Comparison of ENCODE assay signal across 8 cellular contexts in the genomic region with DNA sequence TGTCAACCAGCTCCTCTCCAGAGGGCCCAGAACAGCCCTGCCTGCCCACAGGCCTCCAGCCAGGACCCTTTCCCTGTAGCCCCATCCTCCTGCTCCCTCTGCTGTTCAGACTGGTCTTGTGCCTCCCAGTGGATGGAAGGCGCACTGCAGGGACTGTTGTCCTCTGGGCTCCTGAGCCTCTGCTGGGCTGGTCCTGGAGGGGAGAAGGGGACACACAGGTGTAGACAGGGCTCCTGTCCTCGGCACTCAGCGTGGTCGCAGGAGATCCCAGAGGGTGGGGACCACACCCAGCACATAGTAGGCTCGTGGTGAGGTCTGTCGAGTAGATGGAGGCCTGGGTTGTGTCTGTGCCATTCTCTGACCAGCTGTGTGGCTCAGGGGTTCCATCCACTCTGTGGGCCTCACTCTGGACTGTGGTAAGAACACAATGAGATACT. TPM values are rescaled to one million over a fixed set of nuclear protein-coding genes. Genes with fewer than 3 reads are reported as not detected.
DNase-seq lines count a peak whose midpoint lies in the region; ATAC-seq and TF ChIP-seq lines count a peak whose summit lies in the region.

No MANE protein-coding gene starts in this region.

- H3K36me3 ChIP-seq in lung (ENCODE audit: control insufficient read depth in 2 of 2, insufficient read depth in 2 of 2, low read length in 2 of 2), result peaks cover 0 to 1% of the 10 kb centered on the region in 2 donors

- CTCF ChIA-PET in activated B cell treated with CpG ODN at 0.5 μM for 24 hours (lab: Charles Lee), result interaction anchor here (0.6 to 1.2 kb wide), 3 partner anchors 42 to 202 kb away, joined by 3 to 4 read pairs (median 3); no protein-coding TSS in a partner anchor

- TF ChIP-seq CTCF in activated B cell treated with CpG ODN at 0.5 μM for 24 hours (IDR thresholded peaks at IDR 0.05), result no peak
- TF ChIP-seq CTCF in coronary artery (IDR thresholded peaks at IDR 0.05), result no peak
- TF ChIP-seq CTCF in lung (IDR thresholded peaks at IDR 0.05; ENCODE audit: control extremely low read depth, extremely low read depth), result peak; percentile 35

- 78 to 82% methylated on average over 6 of the region's 6 CpGs for whole genome bisulfite sequencing in lung, 2 donors

- no peaks in the 10 kb centered on the region for H3K27me3 ChIP-seq in lung (ENCODE audit: control insufficient read depth, insufficient read depth)

- peak overlapping the region; percentile 77 for H3K4me3 Mint-ChIP-seq in activated B cell treated with CpG ODN at 0.5 μM for 24 hours

- no peaks in the 10 kb centered on the region for H3K9me3 Mint-ChIP-seq in activated B cell treated with CpG ODN at 0.5 μM for 24 hours

- H3K4me1 Mint-ChIP-seq in activated B cell treated with CpG ODN at 0.5 μM for 24 hours, result peaks cover 59% of the 10 kb centered on the region

- H3K27ac Mint-ChIP-seq in activated B cell treated with CpG ODN at 0.5 μM for 24 hours, result peak overlapping the region; percentile 68

- no peaks in the 10 kb centered on the region for H3K27me3 Mint-ChIP-seq in activated B cell treated with CpG ODN at 0.5 μM for 24 hours

- no peaks in the 10 kb centered on the region for H3K9me3 ChIP-seq in lung (ENCODE audit: control insufficient read depth in 2 of 2, insufficient read depth in 1 of 2, low read length in 1 of 2)

- peaks cover 0 to 24% of the 10 kb centered on the region in 2 donors for H3K4me1 ChIP-seq in lung (ENCODE audit: control insufficient read depth in 2 of 2, insufficient read depth in 2 of 2, low read length in 2 of 2)

- H3K27ac ChIP-seq in coronary artery (peak overlapping the region in 1 of 2 donors; percentile 75), lung (ENCODE audit: low read depth in 1 of 2, low read length in 1 of 2) (peak overlapping the region in 1 of 2 donors; percentile 61)

- ATAC-seq in activated B cell treated with CpG ODN at 0.5 μM for 24 hours (ENCODE audit: low read depth), result peak; percentile 32
- ATAC-seq in lung (ENCODE audit: insufficient read depth, low FRiP score), result no peak

- H3K4me3 ChIP-seq in coronary artery (peak overlapping the region; percentile 81), lung (no peak overlapping the region)

- intact Hi-C loops in activated B cell treated with CpG ODN at 0.5 μM for 24 hours (cut with micrococcal nuclease), result loop anchor here (1.0 to 2.0 kb wide), 3 partner anchors 11 to 60 kb away; partner anchors contain the start of gene ITPR3

- POLR2A ChIA-PET in activated B cell treated with CpG ODN at 0.5 μM for 24 hours (lab: Charles Lee), result interaction anchor here (0.5 to 3.0 kb wide), 3 partner anchors 10 to 36 kb away, joined by 6 to 23 read pairs (median 7); partner anchors contain the start of gene ITPR3

- H3K36me3 Mint-ChIP-seq in activated B cell treated with CpG ODN at 0.5 μM for 24 hours (ENCODE audit: low read depth), result peaks cover 19% of the 10 kb centered on the region

- DNase-seq in DMS153 (lab: John Stamatoyannopoulos, UW) (peak; percentile 23), HuH-7.5 (ENCODE audit: low spot score) (peak; percentile 76), activated B cell treated with CpG ODN at 0.5 μM for 24 hours (peak; percentile 28), coronary artery (ENCODE audit: low spot score) (no peak), lung (ENCODE audit: low spot score) (peak; percentile 43), NCI-H1092 (lab: John Stamatoyannopoulos, UW) (no peak), KG1 (lab: John Stamatoyannopoulos, UW) (no peak)
- DNase-seq in stimulated activated naive CD4-positive, alpha-beta T cell treated with Interleukin-2 at 50 U/mL for 16 hours (lab: John Stamatoyannopoulos, UW), result peak; percentile 27

RNA-seq across cellular contexts. Expression of gene ITPR3, which starts 11.5 kb away (rescaled TPM):
- total RNA-seq in activated B cell treated with CpG ODN at 0.5 μM for 24 hours, result 31.7 and 35.5 TPM in 2 replicates
- total RNA-seq in lung, result 10 to 100 TPM; 39.7 to 89.5 TPM
- 10 to 100 TPM; 36.7 to 49.1 TPM for polyA plus RNA-seq in lung

RNA-seq across cellular contexts. Expression of gene BAK1, which starts 52.5 kb away (rescaled TPM):
- total RNA-seq in activated B cell treated with CpG ODN at 0.5 μM for 24 hours, result 29.5 and 29.6 TPM in 2 replicates
- 10 to 100 TPM in 1 of 2 donors, 1 to 10 TPM in 1; 7.4 to 23.2 TPM for total RNA-seq in lung
- 10 to 100 TPM; 14.6 to 25.6 TPM for polyA plus RNA-seq in lung

Comparison
In these comparisons a context has a peak if more than half of its experiments do, and no peak if none do; other contexts are left out.
1. DNase-seq: peak in DMS153 (single experiment), HuH-7.5 (single experiment), activated B cell treated with CpG ODN at 0.5 μM for 24 hours (single experiment), lung (single experiment) and stimulated activated naive CD4-positive, alpha-beta T cell treated with Interleukin-2 at 50 U/mL for 16 hours (single experiment); none in coronary artery (single experiment), NCI-H1092 (single experiment) and KG1 (single experiment).